Comparison of ENCODE assay signal across 16 cellular contexts in genomic region chr12:99910342-99910741, GRCh38.
DNase-seq lines count a peak whose midpoint lies in the region; ATAC-seq, FAIRE-seq and TF ChIP-seq lines count a peak whose summit lies in the region.
"Had no signal": no experiment of that assay in that cellular context is flagged by ENCODE, and none has a peak within 500 bp of the region (broad histone marks: within the 10 kb centered on the region; RNA-seq: fewer than 3 reads in every experiment).

No MANE protein-coding gene starts in this region.

- no peak overlapping the region for H3K18ac ChIP-seq in mesenchymal stem cell (ENCODE audit: low read depth in 1 of 2, low read length in 2 of 2)

- no peaks in the 10 kb centered on the region for H3K4me1 Mint-ChIP-seq in type B pancreatic cell (ENCODE audit: unreplicated experiment)
- H3K4me1 Mint-ChIP-seq: activated naive CD8-positive, alpha-beta T cell treated with anti-CD3 and anti-CD28 coated beads, Interleukin-2, amount 10 ng/mL, durations not matched to agents 7 days and 5 days; memory B cell had no signal

- no peak overlapping the region for H3K4ac ChIP-seq in mesenchymal stem cell (ENCODE audit: low read depth in 1 of 2, low read length in 2 of 2)

- peaks cover 0 to 55% (median 7%) of the 10 kb centered on the region in 11 experiments; a peak in 13 of 22 replicates for H3K36me3 ChIP-seq in BLaER1 treated with 17β-estradiol and CSF1 and Interleukin-3, amounts not matched to agents 10 nM and 100 nM
- H3K36me3 ChIP-seq in mesenchymal stem cell (ENCODE audit: control insufficient read depth in 1 of 2, insufficient read depth in 2 of 2, low read depth in 1 of 2, low read length in 2 of 2): no peaks in the 10 kb centered on the region
- H3K36me3 ChIP-seq: ovary had no signal

- no peaks in the 10 kb centered on the region for H3K27me3 ChIP-seq in BLaER1 treated with 17β-estradiol and CSF1 and Interleukin-3, amounts not matched to agents 10 nM and 100 nM
- no peaks in the 10 kb centered on the region for H3K27me3 ChIP-seq in mesenchymal stem cell (ENCODE audit: control insufficient read depth in 1 of 2, insufficient read depth in 1 of 2, low read length in 2 of 2)
- H3K27me3 ChIP-seq: ovary had no signal

- H4K20me1 ChIP-seq in BLaER1 treated with 17β-estradiol and CSF1 and Interleukin-3, amounts not matched to agents 10 nM and 100 nM: peaks cover 0 to 18% (median 0%) of the 10 kb centered on the region in 11 experiments; a peak in 2 of 22 replicates

- no peak overlapping the region for H2BK5ac ChIP-seq in mesenchymal stem cell (ENCODE audit: low read depth, low read length, poor library complexity, severe bottlenecking)

- H3K27ac Mint-ChIP-seq in type B pancreatic cell: no peak overlapping the region
- H3K27ac Mint-ChIP-seq: activated naive CD8-positive, alpha-beta T cell treated with anti-CD3 and anti-CD28 coated beads, Interleukin-2, amount 10 ng/mL, durations not matched to agents 7 days and 5 days; dendritic cell treated with granulocyte-macrophage colony-stimulating factor and Interleukin-4, amounts not matched to agents 40 ng/mL and 50 ng/mL, for 4 days; memory B cell had no signal

- no peak overlapping the region for H2BK15ac ChIP-seq in mesenchymal stem cell (ENCODE audit: low read depth, poor library complexity, severe bottlenecking)

- DNase-seq in mesenchymal stem cell (peak; percentile 46), NCI-H69 (lab: John Stamatoyannopoulos, UW) (no peak), HTR-8/SVneo (ENCODE audit: insufficient read length, low spot score) (no peak), type B pancreatic cell (ENCODE audit: extremely low spot score, unreplicated experiment) (no peak), Kasumi-1 (lab: John Stamatoyannopoulos, UW) (no peak)
- DNase-seq: activated CD4-positive, CD25-positive, alpha-beta regulatory T cell; activated naive CD8-positive, alpha-beta T cell treated with anti-CD3 and anti-CD28 coated beads, Interleukin-2, amount 10 ng/mL, durations not matched to agents 7 days and 5 days; DMS 273 treated with DMSO at 0.1 percent for 48 hours; stimulated activated CD8-positive, alpha-beta memory T cell treated with anti-CD3 and anti-CD28 coated beads, Interleukin-4, amount 100 ng/mL, for 48 hours had no signal

- peaks cover 14 to 53% (median 42%) of the 10 kb centered on the region in 10 experiments for H3K4me1 ChIP-seq in BLaER1 treated with 17β-estradiol and CSF1 and Interleukin-3, amounts not matched to agents 10 nM and 100 nM
- no peaks in the 10 kb centered on the region for H3K4me1 ChIP-seq in mesenchymal stem cell (ENCODE audit: control insufficient read depth, insufficient read depth, low read depth, low read length)

- no peaks in the 10 kb centered on the region for H3K27me3 Mint-ChIP-seq in type B pancreatic cell
- H3K27me3 Mint-ChIP-seq: activated naive CD8-positive, alpha-beta T cell treated with anti-CD3 and anti-CD28 coated beads, Interleukin-2, amount 10 ng/mL, durations not matched to agents 7 days and 5 days; dendritic cell treated with granulocyte-macrophage colony-stimulating factor and Interleukin-4, amounts not matched to agents 40 ng/mL and 50 ng/mL, for 4 days had no signal

- peak; percentile 37 for ATAC-seq in GM21515 (IDR thresholded peaks at IDR 0.05; ENCODE audit: unreplicated experiment)
- peak; percentile 44 for ATAC-seq in HG03457 (IDR thresholded peaks at IDR 0.05; ENCODE audit: unreplicated experiment)

- no peak for FAIRE-seq in HTR-8/SVneo (lab: Jason Lieb, UNC)
- FAIRE-seq: urothelium cell line had no signal

- H3K9me3 ChIP-seq in BLaER1 treated with 17β-estradiol and CSF1 and Interleukin-3, amounts not matched to agents 10 nM and 100 nM (replicated peaks in 1 of 11): no peaks in the 10 kb centered on the region; a peak in 1 of 22 replicates
- no peaks in the 10 kb centered on the region for H3K9me3 ChIP-seq in mesenchymal stem cell (ENCODE audit: control insufficient read depth, low read length)
- H3K9me3 ChIP-seq: ovary had no signal

- no peak overlapping the region for H2AFZ ChIP-seq in mesenchymal stem cell (ENCODE audit: low read depth, low read length)

- WGBS in mesenchymal stem cell: no CpG with 5 or more reads among the region's 1 CpG

- H3K79me1 ChIP-seq in mesenchymal stem cell (replicated peaks; ENCODE audit: low read length, poor library complexity, severe bottlenecking): no peaks in the 10 kb centered on the region

- no peak overlapping the region for H3K14ac ChIP-seq in mesenchymal stem cell (ENCODE audit: low read length in 2 of 2)

- H3K27ac ChIP-seq in BLaER1 treated with 17β-estradiol and CSF1 and Interleukin-3, amounts not matched to agents 10 nM and 100 nM: peak overlapping the region in 9 of 11 experiments; percentile 39 to 70 (median 59); a peak in 15 of 22 replicates
- H3K27ac ChIP-seq in mesenchymal stem cell (ENCODE audit: low read length, poor library complexity, severe bottlenecking): no peak overlapping the region
- H3K27ac ChIP-seq: ovary had no signal

- H3K4me3 ChIP-seq in BLaER1 treated with 17β-estradiol and CSF1 and Interleukin-3, amounts not matched to agents 10 nM and 100 nM: no peak overlapping the region
- H3K4me3 ChIP-seq in mesenchymal stem cell (ENCODE audit: insufficient read depth in 1 of 2, low read depth in 1 of 2, low read length in 2 of 2): peak overlapping the region in 1 of 2 experiments; percentile 31
- H3K4me3 ChIP-seq: ovary had no signal

- H3K9ac ChIP-seq in BLaER1 treated with 17β-estradiol and CSF1 and Interleukin-3, amounts not matched to agents 10 nM and 100 nM: 0 out of 22 replicates have a peak overlapping the region, but pooled peaks of 1 of the 11 experiments have one; percentile 29
- H3K9ac ChIP-seq in mesenchymal stem cell (ENCODE audit: low read length): peak overlapping the region; percentile 79

- H3K9me3 Mint-ChIP-seq in type B pancreatic cell: no peaks in the 10 kb centered on the region
- H3K9me3 Mint-ChIP-seq: activated naive CD8-positive, alpha-beta T cell treated with anti-CD3 and anti-CD28 coated beads, Interleukin-2, amount 10 ng/mL, durations not matched to agents 7 days and 5 days; dendritic cell treated with granulocyte-macrophage colony-stimulating factor and Interleukin-4, amounts not matched to agents 40 ng/mL and 50 ng/mL, for 4 days had no signal

- H3K4me2 ChIP-seq in BLaER1 treated with 17β-estradiol and CSF1 and Interleukin-3, amounts not matched to agents 10 nM and 100 nM: peak overlapping the region; percentile 26 to 75 (median 54)
- H3K4me2 ChIP-seq in mesenchymal stem cell (ENCODE audit: low read length, poor library complexity, severe bottlenecking): no peak overlapping the region

- H2BK12ac ChIP-seq in mesenchymal stem cell (ENCODE audit: low read length in 2 of 2): no peak overlapping the region

- no peak for TF ChIP-seq CTCF in type B pancreatic cell (conservative IDR thresholded peaks at IDR 0.05)

- no peak overlapping the region for H2AK5ac ChIP-seq in mesenchymal stem cell (ENCODE audit: low read length, severe bottlenecking)

- no peak overlapping the region for H3K4me3 Mint-ChIP-seq in type B pancreatic cell
- H3K4me3 Mint-ChIP-seq: activated naive CD8-positive, alpha-beta T cell treated with anti-CD3 and anti-CD28 coated beads, Interleukin-2, amount 10 ng/mL, durations not matched to agents 7 days and 5 days; dendritic cell treated with granulocyte-macrophage colony-stimulating factor and Interleukin-4, amounts not matched to agents 40 ng/mL and 50 ng/mL, for 4 days; memory B cell had no signal

- H2BK120ac ChIP-seq in mesenchymal stem cell (ENCODE audit: low read depth, low read length): no peak overlapping the region

- H4K91ac ChIP-seq in mesenchymal stem cell (ENCODE audit: low read length): no peak overlapping the region

- no peak overlapping the region for H3K23ac ChIP-seq in mesenchymal stem cell (ENCODE audit: low read length in 2 of 2)

- H3K36me3 Mint-ChIP-seq in type B pancreatic cell: no peaks in the 10 kb centered on the region
- H3K36me3 Mint-ChIP-seq: activated naive CD8-positive, alpha-beta T cell treated with anti-CD3 and anti-CD28 coated beads, Interleukin-2, amount 10 ng/mL, durations not matched to agents 7 days and 5 days; memory B cell had no signal

- no peak overlapping the region for H4K8ac ChIP-seq in mesenchymal stem cell (ENCODE audit: low read length)
